21 cellular contexts compared by ENCODE assay signal in the genomic region with DNA sequence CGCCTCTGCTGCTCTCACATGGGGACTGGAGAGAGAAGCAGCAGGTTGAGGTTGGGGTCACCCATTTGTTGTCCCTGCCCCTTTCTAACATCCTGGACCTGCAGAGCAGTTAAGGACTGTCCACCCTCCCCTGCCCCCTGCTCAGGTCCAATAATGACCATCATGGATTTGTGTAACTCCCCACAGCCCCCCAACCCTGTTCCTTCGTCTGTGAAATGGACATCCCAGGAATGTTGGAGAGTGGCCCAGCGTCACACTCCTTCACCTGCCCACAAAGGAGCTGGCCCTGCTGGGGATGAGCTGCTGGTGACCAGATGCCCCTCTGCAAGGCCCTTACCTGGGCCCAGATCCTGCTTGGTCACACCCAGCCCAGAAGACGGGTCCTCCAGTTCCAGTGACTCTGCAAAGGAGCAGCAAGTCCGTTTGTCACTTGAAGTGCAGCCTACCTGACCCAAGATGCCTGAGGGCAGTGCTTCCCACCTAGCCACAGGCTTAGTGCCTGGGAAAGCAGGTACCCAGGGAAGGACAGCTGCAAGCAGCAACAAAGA. TPM values are rescaled to one million over a fixed set of nuclear protein-coding genes. Genes with fewer than 3 reads are reported as not detected.
DNase-seq lines count a peak whose midpoint lies in the region; ATAC-seq and TF ChIP-seq lines count a peak whose summit lies in the region.
"Had no signal": no experiment of that assay in that cellular context is flagged by ENCODE, and none has a peak within 500 bp of the region (broad histone marks: within the 10 kb centered on the region; RNA-seq: fewer than 3 reads in every experiment).

No MANE protein-coding gene starts in this region.

- H3K27ac ChIP-seq in OCI-LY3 (ENCODE audit: low read length) (peak overlapping the region; percentile 11; the same call in 1 of the 2 replicates), ascending aorta (no peak overlapping the region)
- H3K27ac ChIP-seq: breast epithelium, esophagus squamous epithelium, uterus had no signal

- no peak overlapping the region for H2AFZ ChIP-seq in OCI-LY3 (ENCODE audit: low read depth, low read length)

- H3K36me3 Mint-ChIP-seq in natural killer cell, result no peaks in the 10 kb centered on the region
- H3K36me3 Mint-ChIP-seq in natural killer cell treated with Interleukin-12 subunit alpha and Interleukin-12 subunit beta and Interleukin-15 and Interleukin-18, amount 100 ng/mL, for 72 hours, result peaks cover 14% of the 10 kb centered on the region
- peaks cover 100% of the 10 kb centered on the region for H3K36me3 Mint-ChIP-seq in effector memory CD8-positive, alpha-beta T cell (ENCODE audit: insufficient read depth)

- peaks cover 63% of the 10 kb centered on the region for H3K36me3 ChIP-seq in OCI-LY3 (replicated peaks; ENCODE audit: low read depth, low read length)
- peaks cover 29 to 54% of the 10 kb centered on the region in 2 donors for H3K36me3 ChIP-seq in ascending aorta
- H3K36me3 ChIP-seq: uterus had no signal

- H3K27me3 ChIP-seq in OCI-LY3 (ENCODE audit: low read depth, low read length) (no peaks in the 10 kb centered on the region), ascending aorta (no peaks in the 10 kb centered on the region)
- H3K27me3 ChIP-seq: breast epithelium, esophagus squamous epithelium, uterus had no signal

- peaks cover 82% of the 10 kb centered on the region for H4K20me1 ChIP-seq in OCI-LY3 (ENCODE audit: insufficient read depth, low read length)

- ATAC-seq in natural killer cell (no peak), HG03354 (IDR thresholded peaks at IDR 0.05; ENCODE audit: poor library complexity, severe bottlenecking, unreplicated experiment) (no peak), HG02588 (IDR thresholded peaks at IDR 0.05; ENCODE audit: unreplicated experiment) (no peak)
- ATAC-seq in natural killer cell treated with Interleukin-12 subunit alpha and Interleukin-12 subunit beta and Interleukin-15 and Interleukin-18, amount 100 ng/mL, for 72 hours, result no peak
- no peak for ATAC-seq in effector memory CD8-positive, alpha-beta T cell (replicated peaks)
- ATAC-seq: activated T-cell treated with anti-CD3 and anti-CD28 coated beads, Interleukin-2, amount 50 U/mL, for 72 hours; HepG2; left cardiac atrium had no signal

- H3K4me3 ChIP-seq in OCI-LY3 (ENCODE audit: low read length) (no peak overlapping the region), ascending aorta (no peak overlapping the region)
- H3K4me3 ChIP-seq: breast epithelium, esophagus squamous epithelium, HAP-1, uterus had no signal

- H3K9me3 ChIP-seq in OCI-LY3 (ENCODE audit: insufficient read depth, low read length) (no peaks in the 10 kb centered on the region), ascending aorta (no peaks in the 10 kb centered on the region)
- H3K9me3 ChIP-seq: breast epithelium, esophagus squamous epithelium, HAP-1, uterus had no signal

- H3K9ac ChIP-seq in OCI-LY3 (ENCODE audit: low read length), result no peak overlapping the region

- no peaks in the 10 kb centered on the region for H3K9me3 Mint-ChIP-seq in natural killer cell
- H3K9me3 Mint-ChIP-seq in natural killer cell treated with Interleukin-12 subunit alpha and Interleukin-12 subunit beta and Interleukin-15 and Interleukin-18, amount 100 ng/mL, for 72 hours, result no peaks in the 10 kb centered on the region
- no peaks in the 10 kb centered on the region for H3K9me3 Mint-ChIP-seq in effector memory CD8-positive, alpha-beta T cell
- H3K9me3 Mint-ChIP-seq: activated T-cell treated with anti-CD3 and anti-CD28 coated beads, Interleukin-2, amount 50 U/mL, for 72 hours had no signal

- H3K4me1 ChIP-seq in OCI-LY3 (ENCODE audit: low read length) (peaks cover 7% of the 10 kb centered on the region), ascending aorta (no peaks in the 10 kb centered on the region)
- H3K4me1 ChIP-seq: breast epithelium, HAP-1, uterus had no signal

- H3K27me3 Mint-ChIP-seq in natural killer cell (ENCODE audit: low read depth in 2 of 2), result no peaks in the 10 kb centered on the region
- no peaks in the 10 kb centered on the region for H3K27me3 Mint-ChIP-seq in natural killer cell treated with Interleukin-12 subunit alpha and Interleukin-12 subunit beta and Interleukin-15 and Interleukin-18, amount 100 ng/mL, for 72 hours
- H3K27me3 Mint-ChIP-seq in effector memory CD8-positive, alpha-beta T cell, result no peaks in the 10 kb centered on the region

- H3K4me1 Mint-ChIP-seq in natural killer cell, result peaks cover 16 to 28% of the 10 kb centered on the region in 2 donors
- H3K4me1 Mint-ChIP-seq in natural killer cell treated with Interleukin-12 subunit alpha and Interleukin-12 subunit beta and Interleukin-15 and Interleukin-18, amount 100 ng/mL, for 72 hours (ENCODE audit: low read depth in 2 of 2), result peaks cover 9 to 14% of the 10 kb centered on the region in 2 donors
- H3K4me1 Mint-ChIP-seq in effector memory CD8-positive, alpha-beta T cell (ENCODE audit: low read depth in 2 of 2), result peaks cover 26 to 30% of the 10 kb centered on the region in 2 donors

- H3K79me2 ChIP-seq in OCI-LY3 (ENCODE audit: low read length), result peaks cover 22% of the 10 kb centered on the region

- TF ChIP-seq CTCF in natural killer cell (IDR thresholded peaks at IDR 0.05) (no peak), OCI-LY3 (IDR thresholded peaks at IDR 0.05; ENCODE audit: low read depth, low read length) (no peak), ascending aorta (IDR thresholded peaks at IDR 0.05) (no peak)

- H3K4me3 Mint-ChIP-seq in natural killer cell, result no peak overlapping the region
- H3K4me3 Mint-ChIP-seq in natural killer cell treated with Interleukin-12 subunit alpha and Interleukin-12 subunit beta and Interleukin-15 and Interleukin-18, amount 100 ng/mL, for 72 hours, result no peak overlapping the region
- H3K4me3 Mint-ChIP-seq in effector memory CD8-positive, alpha-beta T cell, result no peak overlapping the region
- H3K4me3 Mint-ChIP-seq: activated T-cell treated with anti-CD3 and anti-CD28 coated beads, Interleukin-2, amount 50 U/mL, for 72 hours had no signal

- intact Hi-C loops in natural killer cell (cut with micrococcal nuclease) (no loop called here), ascending aorta (cut with DNase I) (no loop called here)

- no peak overlapping the region for H3K4me2 ChIP-seq in OCI-LY3 (ENCODE audit: low read length)

- H3K27ac Mint-ChIP-seq in natural killer cell, result peak overlapping the region; percentile 47 to 74
- peak overlapping the region in 1 of 2 donors; percentile 49 for H3K27ac Mint-ChIP-seq in natural killer cell treated with Interleukin-12 subunit alpha and Interleukin-12 subunit beta and Interleukin-15 and Interleukin-18, amount 100 ng/mL, for 72 hours
- H3K27ac Mint-ChIP-seq in effector memory CD8-positive, alpha-beta T cell, result peak overlapping the region; percentile 74 to 93

- DNase-seq in natural killer cell, result no peak
- no peak for DNase-seq in natural killer cell treated with Interleukin-12 subunit alpha and Interleukin-12 subunit beta and Interleukin-15 and Interleukin-18, amount 100 ng/mL, for 72 hours (ENCODE audit: low spot score)
- DNase-seq in effector memory CD8-positive, alpha-beta T cell, result no peak
- DNase-seq in SKM-1 (lab: John Stamatoyannopoulos, UW; ENCODE audit: unreplicated experiment), result no peak
- DNase-seq in ascending aorta (ENCODE audit: low spot score in 2 of 2), result no peak
- DNase-seq: activated T-cell treated with anti-CD3 and anti-CD28 coated beads, Interleukin-2, amount 50 U/mL, for 72 hours; esophagus squamous epithelium; left cardiac atrium; NCI-H1417 treated with DMSO at 0.1 percent for 48 hours; NCI-H526; Right ventricle myocardium superior; small intestine; stimulated activated CD4-positive, alpha-beta T cell treated with anti-CD3 and anti-CD28 coated beads, Interleukin-4, amount 100 ng/mL, for 24 hours; uterus had no signal

RNA-seq across cellular contexts. Expression of gene CD74, which starts 10.4 kb away (rescaled TPM):
- total RNA-seq in natural killer cell (100 to 1,000 TPM; 550 to 913 (median 748) TPM), ascending aorta (1,940 TPM)
- total RNA-seq in natural killer cell treated with Interleukin-12 subunit alpha and Interleukin-12 subunit beta and Interleukin-15 and Interleukin-18, amount 100 ng/mL, for 72 hours, result 100 to 1,000 TPM; 767 to 771 TPM
- total RNA-seq: Daoy had no signal

RNA-seq across cellular contexts. Expression of gene TCOF1, which starts 44.8 kb away (rescaled TPM):
- total RNA-seq in natural killer cell (10 to 100 TPM; 51.5 to 62.6 (median 51.7) TPM), ascending aorta (31.4 TPM)
- total RNA-seq in natural killer cell treated with Interleukin-12 subunit alpha and Interleukin-12 subunit beta and Interleukin-15 and Interleukin-18, amount 100 ng/mL, for 72 hours, result 100 to 1,000 TPM in 1 of 2 donors, 10 to 100 TPM in 1; 70.0 to 140 TPM

RNA-seq across cellular contexts. Expression of gene RPS14, which starts 47.2 kb away (rescaled TPM):
- 1,000 to 10,000 TPM; 1,744 to 2,278 (median 2,016) TPM for total RNA-seq in natural killer cell
- 1,000 to 10,000 TPM; 1,429 to 1,580 TPM for total RNA-seq in natural killer cell treated with Interleukin-12 subunit alpha and Interleukin-12 subunit beta and Interleukin-15 and Interleukin-18, amount 100 ng/mL, for 72 hours
- total RNA-seq in ascending aorta, result 1,928 TPM
